40 cellular contexts compared by ENCODE assay signal in the genomic region with DNA sequence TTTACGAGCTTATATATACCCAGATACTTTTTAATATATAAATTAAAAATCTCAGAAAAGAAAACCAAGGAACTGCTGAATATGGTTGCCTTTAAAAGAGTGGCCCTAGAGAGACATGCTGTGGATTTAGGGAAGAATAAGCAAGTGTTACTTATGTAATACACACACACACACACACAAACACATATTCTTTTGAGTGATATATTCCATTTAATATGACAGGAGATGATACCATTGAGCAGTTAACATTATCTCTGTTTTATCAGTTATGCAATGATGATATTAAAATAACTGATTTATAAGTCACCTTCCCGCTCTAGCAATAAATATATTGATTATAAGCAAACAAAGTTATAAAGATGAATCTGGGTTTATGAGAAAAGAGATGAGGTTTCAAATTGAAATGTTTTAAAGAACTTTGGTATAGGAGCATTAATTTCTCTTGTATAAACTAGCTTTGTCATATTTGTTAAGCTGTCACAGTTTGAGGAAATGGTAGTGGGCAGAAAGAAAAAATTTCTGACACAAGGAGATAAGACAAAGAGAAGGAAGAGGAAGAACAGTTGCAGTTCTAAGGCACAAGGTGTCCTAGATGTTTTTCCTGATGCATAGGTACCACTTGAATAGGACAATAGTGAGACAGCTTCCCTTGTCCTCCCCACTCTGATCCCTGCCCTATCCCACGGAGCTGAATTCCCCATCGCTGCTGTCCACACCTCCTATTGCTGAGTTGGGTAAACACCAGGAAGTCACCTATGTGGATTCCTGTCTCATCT. TPM values are rescaled to one million over a fixed set of nuclear protein-coding genes. Genes with fewer than 3 reads are reported as not detected.
"Had no signal": no experiment of that assay in that cellular context is flagged by ENCODE, and none has a peak within 500 bp of the region (broad histone marks: within the 10 kb centered on the region; RNA-seq: fewer than 3 reads in every experiment).

No MANE protein-coding gene starts in this region.

- H3K4me2 ChIP-seq: PC-9 had no signal

- ATAC-seq: activated CD8-positive, alpha-beta T cell treated with anti-CD3 and anti-CD28 coated beads for 36 hours; activated T-cell treated with anti-CD3 and anti-CD28 coated beads, Interleukin-2, amount 50 U/mL, for 72 hours; activated T-helper 17 cell treated with anti-CD3 and anti-CD28 coated beads, Interleukin-2, amount 50 U/mL, for 72 hours; Right ventricle myocardium inferior; SK-N-SH treated with all-trans-retinoic acid at 6 μM for 48 hours had no signal

- H3K27ac Mint-ChIP-seq: activated B cell treated with CpG ODN at 0.5 μM for 24 hours; activated CD8-positive, alpha-beta T cell treated with anti-CD3 and anti-CD28 coated beads for 36 hours; activated naive CD8-positive, alpha-beta T cell treated with anti-CD3 and anti-CD28 coated beads for 36 hours; activated T-cell treated with anti-CD3 and anti-CD28 coated beads, Interleukin-2, amount 50 U/mL, for 72 hours; activated T-helper 17 cell treated with anti-CD3 and anti-CD28 coated beads, Interleukin-2, amount 50 U/mL, for 72 hours had no signal

- H3K27ac ChIP-seq: brain microvascular endothelial cell, PC-9, RWPE1, VCaP had no signal

- H3K9me3 Mint-ChIP-seq: activated CD8-positive, alpha-beta T cell treated with anti-CD3 and anti-CD28 coated beads for 36 hours; activated naive CD8-positive, alpha-beta T cell treated with anti-CD3 and anti-CD28 coated beads for 36 hours; activated T-cell treated with anti-CD3 and anti-CD28 coated beads, Interleukin-2, amount 50 U/mL, for 72 hours; activated T-helper 17 cell treated with anti-CD3 and anti-CD28 coated beads, Interleukin-2, amount 50 U/mL, for 72 hours had no signal

- H2AFZ ChIP-seq: PC-9 had no signal

- H3K4me3 Mint-ChIP-seq: activated B cell treated with CpG ODN at 0.5 μM for 24 hours; activated CD8-positive, alpha-beta T cell treated with anti-CD3 and anti-CD28 coated beads for 36 hours; activated naive CD8-positive, alpha-beta T cell treated with anti-CD3 and anti-CD28 coated beads for 36 hours; activated T-cell treated with anti-CD3 and anti-CD28 coated beads, Interleukin-2, amount 50 U/mL, for 72 hours; activated T-helper 17 cell treated with anti-CD3 and anti-CD28 coated beads, Interleukin-2, amount 50 U/mL, for 72 hours had no signal

- DNase-seq: activated B cell treated with CpG ODN at 0.5 μM for 24 hours; activated CD4-positive, alpha-beta T cell treated with anti-CD3 and anti-CD28 coated beads for 48 hours; activated CD4-positive, CD25-positive, alpha-beta regulatory T cell treated with anti-CD3 and anti-CD28 coated beads, Interleukin-2, amount 50 U/mL, for 72 hours; activated CD8-positive, alpha-beta T cell treated with anti-CD3 and anti-CD28 coated beads for 36 hours; activated effector memory CD4-positive, alpha-beta T cell treated with anti-CD3 and anti-CD28 coated beads, Interleukin-2, amount 50 U/mL, for 16 hours; activated naive CD4-positive, alpha-beta T cell; activated naive CD4-positive, alpha-beta T cell treated with anti-CD3 and anti-CD28 coated beads, Interleukin-2, amount 50 U/mL, for 16 hours; activated naive CD8-positive, alpha-beta T cell treated with anti-CD3 and anti-CD28 coated beads for 36 hours; activated T-cell treated with anti-CD3 and anti-CD28 coated beads, Interleukin-2, amount 50 U/mL, for 1 hour; activated T-cell treated with anti-CD3 and anti-CD28 coated beads, Interleukin-2, amount 50 U/mL, for 72 hours; amniotic stem cell; aorta; brain microvascular endothelial cell; central memory CD4-positive, alpha-beta T cell; NCI-H1092 treated with DMSO at 0.1 percent for 48 hours; NCI-H1417; NCI-H146; NCI-H187 treated with DMSO at 0.1 percent for 48 hours; NCI-H2081; NCI-H2171 treated with DMSO at 0.1 percent for 48 hours; NCI-H2227 treated with DMSO at 0.1 percent for 48 hours; NCI-H446; NCI-H510A treated with DMSO at 0.1 percent for 48 hours; NCI-H69; NK-92 treated with Interleukin-12 subunit alpha and Interleukin-12 subunit beta, amount 100 ng/mL, for 24 hours; PC-9; SIG-M5; SW 1271; T-helper 1 cell; T-helper 2 cell; T-helper 9 cell had no signal

- H3K36me3 Mint-ChIP-seq: activated naive CD8-positive, alpha-beta T cell treated with anti-CD3 and anti-CD28 coated beads for 36 hours had no signal

- H3K4me1 Mint-ChIP-seq: activated B cell treated with CpG ODN at 0.5 μM for 24 hours; activated T-helper 17 cell treated with anti-CD3 and anti-CD28 coated beads, Interleukin-2, amount 50 U/mL, for 72 hours had no signal

RNA-seq across cellular contexts. Expression of a gene that starts 26.4 kb away (rescaled TPM):
- total RNA-seq: activated B cell treated with CpG ODN at 0.5 μM for 24 hours; activated CD8-positive, alpha-beta memory T cell treated with anti-CD3 and anti-CD28 coated beads for 36 hours; activated CD8-positive, alpha-beta T cell treated with anti-CD3 and anti-CD28 coated beads for 36 hours; activated naive CD8-positive, alpha-beta T cell treated with anti-CD3 and anti-CD28 coated beads for 36 hours; activated T-cell treated with anti-CD3 and anti-CD28 coated beads, Interleukin-2, amount 50 U/mL, for 72 hours; activated T-helper 17 cell treated with anti-CD3 and anti-CD28 coated beads, Interleukin-2, amount 50 U/mL, for 72 hours; aorta; cerebellum; M059J; PC-9; Right ventricle myocardium inferior; SK-MEL-5 had no signal

RNA-seq across cellular contexts. Expression of a gene that starts 36.5 kb away (rescaled TPM):
- total RNA-seq: activated B cell treated with CpG ODN at 0.5 μM for 24 hours; activated CD8-positive, alpha-beta memory T cell treated with anti-CD3 and anti-CD28 coated beads for 36 hours; activated CD8-positive, alpha-beta T cell treated with anti-CD3 and anti-CD28 coated beads for 36 hours; activated naive CD8-positive, alpha-beta T cell treated with anti-CD3 and anti-CD28 coated beads for 36 hours; activated T-cell treated with anti-CD3 and anti-CD28 coated beads, Interleukin-2, amount 50 U/mL, for 72 hours; activated T-helper 17 cell treated with anti-CD3 and anti-CD28 coated beads, Interleukin-2, amount 50 U/mL, for 72 hours; aorta; cerebellum; M059J; PC-9; Right ventricle myocardium inferior; SK-MEL-5 had no signal
